Comparison of ENCODE assay signal across 8 cellular contexts in the genomic region with DNA sequence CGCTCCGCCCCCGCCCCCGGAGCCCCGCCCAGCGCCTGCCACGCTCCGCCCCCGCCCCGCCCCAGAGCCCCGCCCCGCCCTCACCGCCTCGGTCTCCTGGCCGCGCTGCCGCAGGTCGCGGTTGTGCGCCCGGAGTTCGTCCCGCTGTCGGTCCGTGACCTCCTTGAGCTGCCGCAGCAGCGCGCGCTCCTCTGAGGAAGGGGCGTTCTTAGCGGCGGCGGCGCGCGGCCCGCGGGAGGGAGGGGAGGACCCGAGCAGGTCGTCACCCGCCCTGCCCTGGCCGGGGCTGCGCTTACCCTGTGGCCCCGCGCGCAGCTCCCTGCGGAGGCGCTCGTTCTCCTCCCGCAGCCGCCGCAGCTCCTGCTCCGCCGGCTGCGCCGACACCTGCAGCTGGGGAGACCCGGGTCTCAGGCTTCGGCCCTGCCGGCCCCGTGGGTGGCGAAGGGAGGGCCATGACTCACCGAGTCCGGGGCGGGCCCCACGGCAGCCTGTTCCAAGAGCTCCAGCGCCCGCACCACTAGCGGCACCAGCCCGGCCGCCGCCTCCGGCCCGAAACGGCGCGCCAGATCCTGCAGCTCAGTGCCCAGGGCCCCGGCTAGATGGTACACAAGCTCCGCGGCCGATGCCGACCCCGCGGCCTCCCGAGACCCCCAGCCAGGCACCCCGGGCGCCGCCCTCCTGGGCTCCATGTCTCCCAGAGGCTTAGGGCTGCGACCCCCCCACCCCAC. TPM values are rescaled to one million over a fixed set of nuclear protein-coding genes. Genes with fewer than 3 reads are reported as not detected.
DNase-seq lines count a peak whose midpoint lies in the region; ATAC-seq, FAIRE-seq and TF ChIP-seq lines count a peak whose summit lies in the region.

No MANE protein-coding gene starts in this region.

- H3K79me2 ChIP-seq in HepG2 (ENCODE audit: insufficient read depth, low read length) = no peaks in the 10 kb centered on the region

- TF ChIP-seq POLR2A in GM12892 (IDR thresholded peaks at IDR 0.05; ENCODE audit: low read depth, low read length) = peak; percentile 53; the same call in 1 of the 2 replicates
- no peak for TF ChIP-seq POLR2A in NB4 (IDR thresholded peaks at IDR 0.05; ENCODE audit: extremely low read depth, insufficient read length)
- TF ChIP-seq POLR2A in HepG2 (IDR thresholded peaks at IDR 0.05; ENCODE audit: insufficient read depth in 1 of 2, low read depth in 2 of 2, low read length in 2 of 2) = peak; percentile 47 to 90; a peak in 3 of 4 replicates

- peak; percentile 73 for ATAC-seq in HepG2

- CTCF ChIA-PET in HEK293T (lab: Yijun Ruan, JAX) (interaction anchor here (0.6 to 2.9 kb wide), 11 partner anchors 9 to 272 kb away, joined by 3 to 13 read pairs (median 4); no protein-coding TSS in a partner anchor), HepG2 (lab: Yijun Ruan, JAX; ENCODE audit: low intra/inter-chr PET ratio, low total read pairs) (interaction anchor here (0.6 to 2.2 kb wide), 2 partner anchors 75 to 256 kb away, joined by 3 to 25 read pairs; no protein-coding TSS in a partner anchor)

- POLR2A ChIA-PET in HEK293T (lab: Yijun Ruan, JAX) = interaction anchor here (0.6 to 1.5 kb wide), 7 partner anchors 9 to 75 kb away, joined by 3 to 5 read pairs (median 4); no protein-coding TSS in a partner anchor
- POLR2A ChIA-PET in HepG2 (lab: Yijun Ruan, JAX) = interaction anchor here (0.7 to 3.8 kb wide), 31 partner anchors 9 to 348 kb away, joined by 3 to 42 read pairs (median 5); partner anchors contain the start of genes INPP5K, PRPF8, RPA1 and SERPINF1

- no peak for FAIRE-seq in GM12892 (lab: Jason Lieb, UNC)
- FAIRE-seq in HepG2 (lab: Jason Lieb, UNC) = no peak

- peaks cover 0 to under 1% of the 10 kb centered on the region in 2 experiments; a peak in 1 of 5 replicates for H3K27me3 ChIP-seq in HepG2 (ENCODE audit: control insufficient read depth in 1 of 2, insufficient read depth in 2 of 2, low read length in 2 of 2)

- BruUV-seq in HepG2 (replicated peaks; lab: Mats Ljungman, UMichigan) = no TSS peak

- H2AFZ ChIP-seq in HepG2 (ENCODE audit: low read length) = no peak overlapping the region

- peak; percentile 38 for TF ChIP-seq RAD21 in HepG2 (CRISPR knock-in tag; IDR thresholded peaks at IDR 0.05)

- H3K9ac ChIP-seq in HepG2 (ENCODE audit: insufficient read depth, low read depth, low read length) = peak overlapping the region; percentile 89

- H3K4me1 ChIP-seq in HepG2 (ENCODE audit: insufficient read depth, low read length) = peaks cover 64% of the 10 kb centered on the region

- no peaks in the 10 kb centered on the region for H3K9me3 ChIP-seq in HepG2 (ENCODE audit: low read length)

- peaks cover 6% of the 10 kb centered on the region; the same call in 1 of the 2 replicates for H4K20me1 ChIP-seq in HepG2 (ENCODE audit: insufficient read depth, low read length)

- WGBS in HepG2 (ENCODE audit: low lambda C conversion rate) = no CpG with 5 or more reads among the region's 88 CpGs

- H3K4me2 ChIP-seq in HepG2 (ENCODE audit: low read depth, low read length) = peak overlapping the region; percentile 81

- H3K27ac ChIP-seq in cingulate gyrus (ENCODE audit: low read depth, low read length) (peak overlapping the region; percentile 69), HepG2 (ENCODE audit: extremely low read length, insufficient read depth, low read length) (peak overlapping the region; percentile 93)

- DNase-seq in GM12892 (ENCODE audit: insufficient read length) (peak; percentile 83), HEK293T (ENCODE audit: extremely low spot score) (peak; percentile 73), NB4 (ENCODE audit: low read depth) (peak; percentile 87), HepG2 (ENCODE audit: low spot score) (peak; percentile 64), DMS79 treated with DMSO at 0.1 percent for 48 hours (lab: John Stamatoyannopoulos, UW) (no peak)
- DNase-seq in activated CD4-positive, CD25-positive, alpha-beta regulatory T cell treated with anti-CD3 and anti-CD28 coated beads, Interleukin-2, amount 50 U/mL, for 72 hours = peak; percentile 85
- DNase-seq in stimulated activated CD4-positive, alpha-beta T cell treated with anti-CD3 and anti-CD28 coated beads, Interleukin-4, amount 100 ng/mL, for 1 hour = peak; percentile 77

- in situ Hi-C loops in HepG2 (cut with HindIII; ENCODE audit: extremely low pct_ligation_motif_present, low pct_unique_long_range_greater_than_20kb) = no loop called here

- no peak for TF ChIP-seq EP300 in HepG2 (IDR thresholded peaks at IDR 0.05; ENCODE audit: low read depth in 2 of 2, low read length in 2 of 2)
- no peak for TF ChIP-seq EP300 in HepG2 (CRISPR knock-in tag; IDR thresholded peaks at IDR 0.05; ENCODE audit: borderline replicate concordance)

- peak overlapping the region; percentile 43 for H3K4me3 ChIP-seq in NB4 (ENCODE audit: low read depth, low read length)
- peak overlapping the region; percentile 74 to 83 (median 81) for H3K4me3 ChIP-seq in HepG2 (replicated peaks in 1 of 3; ENCODE audit: insufficient read depth in 1 of 3, low read depth in 2 of 3, low read length in 3 of 3)

- intact Hi-C loops in HepG2 (cut with micrococcal nuclease; ENCODE audit: unreplicated experiment) = no loop called here

- TF ChIP-seq CTCF in NB4 (IDR thresholded peaks at IDR 0.05; ENCODE audit: low read depth, low read length) (no peak), HepG2 (CRISPR knock-in tag; IDR thresholded peaks at IDR 0.05) (peak; percentile 14; the same call in 1 of the 2 replicates)

- peaks cover 24 to 37% of the 10 kb centered on the region in 2 experiments for H3K36me3 ChIP-seq in HepG2 (replicated peaks in 1 of 2; ENCODE audit: control insufficient read depth in 1 of 2, insufficient read depth in 2 of 2, low read length in 2 of 2)

RNA-seq across cellular contexts. Expression of gene RILP, which starts 0.4 kb away (rescaled TPM):
- polyA plus RNA-seq in GM12892 (2012; ENCODE audit: missing spikeins) = 2.1 TPM
- 4.7 and 6.6 TPM in 2 replicates for total RNA-seq in HepG2 (2016; rRNA removed; fragmentation: Illumina TruSeq; extraction: Trizol)
- total RNA-seq in HepG2 (2016; cell fraction: cytosol; rRNA removed; fragmentation: Illumina TruSeq; extraction: Trizol; ENCODE audit: low read depth) = 19.7 and 24.4 TPM in 2 replicates
- 5.0 and 7.1 TPM in 2 replicates for total RNA-seq in HepG2 (2016; cell fraction: insoluble cytoplasmic fraction; rRNA removed; fragmentation: Illumina TruSeq; extraction: Trizol)
- 13.1 and 14.3 TPM in 2 replicates for total RNA-seq in HepG2 (2016; cell fraction: membrane; rRNA removed; fragmentation: Illumina TruSeq; extraction: Trizol)
- total RNA-seq in HepG2 (2016; cell fraction: nucleus; rRNA removed; fragmentation: Illumina TruSeq; extraction: Trizol) = 3.3 and 3.9 TPM in 2 replicates
- polyA plus RNA-seq in HepG2 (2011; rRNA removed) = 8.1 and 9.4 TPM in 2 replicates
- polyA plus RNA-seq in HepG2 (2011; cell fraction: cytosol; rRNA removed) = 4.3 and 6.7 TPM in 2 replicates
- polyA plus RNA-seq in HepG2 (2011; cell fraction: nucleus; rRNA removed) = 19.2 and 23.3 TPM in 2 replicates
- 4.5 and 5.2 TPM in 2 replicates for polyA plus RNA-seq in HepG2 (2012)
- polyA plus RNA-seq in HepG2 (2016; cell fraction: cytosol; fragmentation: Illumina TruSeq; extraction: Trizol; ENCODE audit: low read depth) = 24.9 and 29.6 TPM in 2 replicates
- 3.9 and 6.6 TPM in 2 replicates for polyA plus RNA-seq in HepG2 (2016; cell fraction: insoluble cytoplasmic fraction; fragmentation: Illumina TruSeq; extraction: Trizol; ENCODE audit: low read depth)
- polyA plus RNA-seq in HepG2 (2016; cell fraction: membrane; fragmentation: Illumina TruSeq; extraction: Trizol; ENCODE audit: low read depth) = 12.1 and 14.0 TPM in 2 replicates
- 6.7 and 7.6 TPM in 2 replicates for polyA plus RNA-seq in HepG2 (2016; cell fraction: nucleus; fragmentation: Illumina TruSeq; extraction: Trizol; ENCODE audit: insufficient read depth, low read depth)
- 5.6 and 7.3 TPM in 2 replicates for polyA minus RNA-seq in HepG2 (2011; rRNA and poly(A)+ RNA removed; ENCODE audit: low replicate concordance)
- 5.0 TPM in 2 replicates for polyA minus RNA-seq in HepG2 (2011; cell fraction: cytosol; rRNA and poly(A)+ RNA removed)
- 6.0 and 9.0 TPM in 2 replicates for polyA minus RNA-seq in HepG2 (2011; cell fraction: nucleus; rRNA and poly(A)+ RNA removed)

RNA-seq across cellular contexts. Expression of gene SCARF1, which starts 3.7 kb away (rescaled TPM):
- 0.64 TPM for polyA plus RNA-seq in GM12892 (2012; ENCODE audit: missing spikeins)
- 0.24 TPM in 1 of 2 replicates, not detected in the other for total RNA-seq in HepG2 (2016; rRNA removed; fragmentation: Illumina TruSeq; extraction: Trizol)
- 0.09 TPM in 1 of 2 replicates, not detected in the other for total RNA-seq in HepG2 (2016; cell fraction: cytosol; rRNA removed; fragmentation: Illumina TruSeq; extraction: Trizol; ENCODE audit: low read depth)
- 0.04 TPM in 1 of 2 replicates, not detected in the other for total RNA-seq in HepG2 (2016; cell fraction: insoluble cytoplasmic fraction; rRNA removed; fragmentation: Illumina TruSeq; extraction: Trizol)
- 0.07 and 0.09 TPM in 2 replicates for total RNA-seq in HepG2 (2016; cell fraction: membrane; rRNA removed; fragmentation: Illumina TruSeq; extraction: Trizol)
- 0.16 and 0.34 TPM in 2 replicates for total RNA-seq in HepG2 (2016; cell fraction: nucleus; rRNA removed; fragmentation: Illumina TruSeq; extraction: Trizol)
- polyA plus RNA-seq in HepG2 (2011; rRNA removed) = 0.71 and 0.72 TPM in 2 replicates
- polyA plus RNA-seq in HepG2 (2011; cell fraction: cytosol; rRNA removed) = 0.17 and 0.25 TPM in 2 replicates
- polyA plus RNA-seq in HepG2 (2011; cell fraction: nucleus; rRNA removed) = 7.1 and 9.1 TPM in 2 replicates
- 0.39 and 0.59 TPM in 2 replicates for polyA plus RNA-seq in HepG2 (2012)
- polyA plus RNA-seq in HepG2 (2016; cell fraction: cytosol; fragmentation: Illumina TruSeq; extraction: Trizol; ENCODE audit: low read depth) = not detected in 2 replicates
- polyA plus RNA-seq in HepG2 (2016; cell fraction: insoluble cytoplasmic fraction; fragmentation: Illumina TruSeq; extraction: Trizol; ENCODE audit: low read depth) = not detected in 2 replicates
- polyA plus RNA-seq in HepG2 (2016; cell fraction: membrane; fragmentation: Illumina TruSeq; extraction: Trizol; ENCODE audit: low read depth) = not detected in 2 replicates
- 0.44 and 0.51 TPM in 2 replicates for polyA plus RNA-seq in HepG2 (2016; cell fraction: nucleus; fragmentation: Illumina TruSeq; extraction: Trizol; ENCODE audit: insufficient read depth, low read depth)
- 0.23 and 0.68 TPM in 2 replicates for polyA minus RNA-seq in HepG2 (2011; rRNA and poly(A)+ RNA removed; ENCODE audit: low replicate concordance)
- not detected in 2 replicates for polyA minus RNA-seq in HepG2 (2011; cell fraction: cytosol; rRNA and poly(A)+ RNA removed)
- 0.99 and 1.5 TPM in 2 replicates for polyA minus RNA-seq in HepG2 (2011; cell fraction: nucleus; rRNA and poly(A)+ RNA removed)

RNA-seq across cellular contexts. Expression of gene SLC43A2, which starts 20.6 kb away (rescaled TPM):
- polyA plus RNA-seq in GM12892 (2012; ENCODE audit: missing spikeins) = 4.9 TPM
- total RNA-seq in HepG2 (2016; rRNA removed; fragmentation: Illumina TruSeq; extraction: Trizol) = 3.3 and 7.3 TPM in 2 replicates
- 0.97 and 1.3 TPM in 2 replicates for total RNA-seq in HepG2 (2016; cell fraction: cytosol; rRNA removed; fragmentation: Illumina TruSeq; extraction: Trizol; ENCODE audit: low read depth)
- total RNA-seq in HepG2 (2016; cell fraction: insoluble cytoplasmic fraction; rRNA removed; fragmentation: Illumina TruSeq; extraction: Trizol) = 2.0 and 8.1 TPM in 2 replicates
- total RNA-seq in HepG2 (2016; cell fraction: membrane; rRNA removed; fragmentation: Illumina TruSeq; extraction: Trizol) = 4.2 and 4.8 TPM in 2 replicates
- 6.5 and 9.2 TPM in 2 replicates for total RNA-seq in HepG2 (2016; cell fraction: nucleus; rRNA removed; fragmentation: Illumina TruSeq; extraction: Trizol)
- polyA plus RNA-seq in HepG2 (2011; rRNA removed) = 20.0 and 26.7 TPM in 2 replicates
- polyA plus RNA-seq in HepG2 (2011; cell fraction: cytosol; rRNA removed) = 24.6 and 32.6 TPM in 2 replicates
- 23.0 and 27.0 TPM in 2 replicates for polyA plus RNA-seq in HepG2 (2011; cell fraction: nucleus; rRNA removed)
- polyA plus RNA-seq in HepG2 (2012) = 23.6 and 32.7 TPM in 2 replicates
- polyA plus RNA-seq in HepG2 (2016; cell fraction: cytosol; fragmentation: Illumina TruSeq; extraction: Trizol; ENCODE audit: low read depth) = 1.1 and 1.6 TPM in 2 replicates
- polyA plus RNA-seq in HepG2 (2016; cell fraction: insoluble cytoplasmic fraction; fragmentation: Illumina TruSeq; extraction: Trizol; ENCODE audit: low read depth) = 3.0 and 4.3 TPM in 2 replicates
- 2.7 and 2.9 TPM in 2 replicates for polyA plus RNA-seq in HepG2 (2016; cell fraction: membrane; fragmentation: Illumina TruSeq; extraction: Trizol; ENCODE audit: low read depth)
- 12.1 and 13.4 TPM in 2 replicates for polyA plus RNA-seq in HepG2 (2016; cell fraction: nucleus; fragmentation: Illumina TruSeq; extraction: Trizol; ENCODE audit: insufficient read depth, low read depth)
- polyA minus RNA-seq in HepG2 (2011; rRNA and poly(A)+ RNA removed; ENCODE audit: low replicate concordance) = 35.9 and 121 TPM in 2 replicates
- polyA minus RNA-seq in HepG2 (2011; cell fraction: cytosol; rRNA and poly(A)+ RNA removed) = 22.7 and 26.1 TPM in 2 replicates
- 18.9 and 19.1 TPM in 2 replicates for polyA minus RNA-seq in HepG2 (2011; cell fraction: nucleus; rRNA and poly(A)+ RNA removed)

RNA-seq across cellular contexts. Expression of gene PRPF8, which starts 35.4 kb away (rescaled TPM):
- 119 TPM for polyA plus RNA-seq in GM12892 (2012; ENCODE audit: missing spikeins)
- total RNA-seq in HepG2 (2016; rRNA removed; fragmentation: Illumina TruSeq; extraction: Trizol) = 112 and 318 TPM in 2 replicates
- total RNA-seq in HepG2 (2016; cell fraction: cytosol; rRNA removed; fragmentation: Illumina TruSeq; extraction: Trizol; ENCODE audit: low read depth) = 27.9 and 29.6 TPM in 2 replicates
- total RNA-seq in HepG2 (2016; cell fraction: insoluble cytoplasmic fraction; rRNA removed; fragmentation: Illumina TruSeq; extraction: Trizol) = 104 and 284 TPM in 2 replicates
- 59.5 and 61.6 TPM in 2 replicates for total RNA-seq in HepG2 (2016; cell fraction: membrane; rRNA removed; fragmentation: Illumina TruSeq; extraction: Trizol)
- total RNA-seq in HepG2 (2016; cell fraction: nucleus; rRNA removed; fragmentation: Illumina TruSeq; extraction: Trizol) = 124 and 135 TPM in 2 replicates
- polyA plus RNA-seq in HepG2 (2011; rRNA removed) = 179 and 195 TPM in 2 replicates
- polyA plus RNA-seq in HepG2 (2011; cell fraction: cytosol; rRNA removed) = 79.1 and 90.7 TPM in 2 replicates
- 265 and 296 TPM in 2 replicates for polyA plus RNA-seq in HepG2 (2011; cell fraction: nucleus; rRNA removed)
- 129 and 145 TPM in 2 replicates for polyA plus RNA-seq in HepG2 (2012)
- polyA plus RNA-seq in HepG2 (2016; cell fraction: cytosol; fragmentation: Illumina TruSeq; extraction: Trizol; ENCODE audit: low read depth) = 15.0 and 17.7 TPM in 2 replicates
- 300 and 377 TPM in 2 replicates for polyA plus RNA-seq in HepG2 (2016; cell fraction: insoluble cytoplasmic fraction; fragmentation: Illumina TruSeq; extraction: Trizol; ENCODE audit: low read depth)
- 37.4 and 39.7 TPM in 2 replicates for polyA plus RNA-seq in HepG2 (2016; cell fraction: membrane; fragmentation: Illumina TruSeq; extraction: Trizol; ENCODE audit: low read depth)
- polyA plus RNA-seq in HepG2 (2016; cell fraction: nucleus; fragmentation: Illumina TruSeq; extraction: Trizol; ENCODE audit: insufficient read depth, low read depth) = 245 and 257 TPM in 2 replicates
- polyA minus RNA-seq in HepG2 (2011; rRNA and poly(A)+ RNA removed; ENCODE audit: low replicate concordance) = 401 and 410 TPM in 2 replicates
- polyA minus RNA-seq in HepG2 (2011; cell fraction: cytosol; rRNA and poly(A)+ RNA removed) = 275 and 377 TPM in 2 replicates
- 189 and 229 TPM in 2 replicates for polyA minus RNA-seq in HepG2 (2011; cell fraction: nucleus; rRNA and poly(A)+ RNA removed)
